ENCODE assay signal across 1 cellular context in genomic region chr4:82428526-82428968, GRCh38.
TF ChIP-seq lines count a peak whose summit lies in the region.

No MANE protein-coding gene starts in this region.

TF ChIP-seq in K562, 482 proteins besides CTCF, POLR2A, EP300 and RAD21 (continued from another document):
- TF ChIP-seq HDAC3 (IDR thresholded peaks at IDR 0.05; ENCODE audit: borderline replicate concordance, partially characterized antibody) (peak; percentile 11), BRF1 (IDR thresholded peaks at IDR 0.05; ENCODE audit: borderline replicate concordance, extremely low read depth, insufficient read length) (no peak), POLR2H (tag; IDR thresholded peaks at IDR 0.05; ENCODE audit: low read depth) (no peak)
- TF ChIP-seq, protein P1, sequence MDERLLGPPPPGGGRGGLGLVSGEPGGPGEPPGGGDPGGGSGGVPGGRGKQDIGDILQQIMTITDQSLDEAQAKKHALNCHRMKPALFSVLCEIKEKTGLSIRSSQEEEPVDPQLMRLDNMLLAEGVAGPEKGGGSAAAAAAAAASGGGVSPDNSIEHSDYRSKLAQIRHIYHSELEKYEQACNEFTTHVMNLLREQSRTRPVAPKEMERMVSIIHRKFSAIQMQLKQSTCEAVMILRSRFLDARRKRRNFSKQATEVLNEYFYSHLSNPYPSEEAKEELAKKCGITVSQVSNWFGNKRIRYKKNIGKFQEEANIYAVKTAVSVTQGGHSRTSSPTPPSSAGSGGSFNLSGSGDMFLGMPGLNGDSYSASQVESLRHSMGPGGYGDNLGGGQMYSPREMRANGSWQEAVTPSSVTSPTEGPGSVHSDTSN (CRISPR knock-in tag; IDR thresholded peaks at IDR 0.05; ENCODE audit: low read depth), result no peak
- TF ChIP-seq, protein P1 (tag; conservative IDR thresholded peaks at IDR 0.05; ENCODE audit: low read depth), result peak; percentile 71
